Comparison of ENCODE assay signal across 8 cellular contexts in the genomic region with DNA sequence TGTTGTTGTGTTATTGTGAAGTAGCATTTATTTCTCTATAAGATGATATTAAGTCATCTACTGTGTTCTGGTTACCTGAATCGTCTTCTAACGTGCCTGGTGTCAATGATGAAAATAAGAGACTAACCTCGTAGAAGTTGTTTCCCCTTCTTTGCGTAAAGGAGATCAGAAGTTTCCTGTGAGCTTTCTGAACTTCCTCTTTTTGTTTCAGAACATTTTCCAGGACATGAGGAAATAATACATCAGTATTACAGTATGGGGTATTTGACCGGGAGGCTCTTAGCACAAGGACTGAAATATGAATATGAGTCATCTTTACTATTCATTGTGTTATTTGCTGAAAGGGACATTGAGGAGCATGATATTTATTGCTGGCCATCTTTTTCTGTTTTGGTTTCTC. TPM values are rescaled to one million over a fixed set of nuclear protein-coding genes. Genes with fewer than 3 reads are reported as not detected.
DNase-seq lines count a peak whose midpoint lies in the region; ATAC-seq and TF ChIP-seq lines count a peak whose summit lies in the region.

No MANE protein-coding gene starts in this region.

- DNase-seq in dorsolateral prefrontal cortex (no peak), GM03348 (ENCODE audit: low spot score) (no peak), NCI-H748 (lab: John Stamatoyannopoulos, UW; ENCODE audit: unreplicated experiment) (no peak)
- no peak for DNase-seq in stimulated activated CD4-positive, alpha-beta T cell treated with anti-CD3 and anti-CD28 coated beads, Interleukin-4, amount 100 ng/mL, for 4 hours
- no peak for DNase-seq in activated naive CD4-positive, alpha-beta T cell treated with anti-CD3 and anti-CD28 coated beads, Interleukin-2, amount 50 U/mL, for 16 hours

- H3K4me3 ChIP-seq in dorsolateral prefrontal cortex (peak overlapping the region in 58 of 59 donors; percentile 6 to 100 (median 87)), rectal smooth muscle tissue (ENCODE audit: low read length) (no peak overlapping the region)

- no peaks in the 10 kb centered on the region for H3K9me3 Mint-ChIP-seq in IgD-negative memory B cell

- peak; percentile 39 for ATAC-seq in GM19452 (IDR thresholded peaks at IDR 0.05; ENCODE audit: unreplicated experiment)

- peaks cover 18 to 32% (median 20%) of the 10 kb centered on the region in 3 donors for H3K4me1 Mint-ChIP-seq in IgD-negative memory B cell

- no peaks in the 10 kb centered on the region for H3K36me3 Mint-ChIP-seq in IgD-negative memory B cell

- peak overlapping the region; percentile 18 to 95 (median 30) for H3K27ac Mint-ChIP-seq in IgD-negative memory B cell

- peak overlapping the region in 54 of 59 donors; percentile 7 to 95 (median 83) for H3K27ac ChIP-seq in dorsolateral prefrontal cortex
- H3K27ac ChIP-seq in rectal smooth muscle tissue (ENCODE audit: low read depth, low read length) = peak overlapping the region; percentile 27

- no peaks in the 10 kb centered on the region for H3K36me3 ChIP-seq in rectal smooth muscle tissue (ENCODE audit: control insufficient read depth, insufficient read depth, low read length)

- no peak overlapping the region for H3K9ac ChIP-seq in rectal smooth muscle tissue (ENCODE audit: low read length)

- intact Hi-C loops in dorsolateral prefrontal cortex (cut with DNase I) = no loop called here

- no peak for TF ChIP-seq CTCF in dorsolateral prefrontal cortex (IDR thresholded peaks at IDR 0.05 in 54 of 56, conservative IDR thresholded peaks at IDR 0.05 in 2 of 56; ENCODE audit: low read depth in 1 of 56, partially characterized antibody in 56 of 56)

- H3K4me1 ChIP-seq in rectal smooth muscle tissue (ENCODE audit: control insufficient read depth, insufficient read depth, low read length) = peaks cover 7% of the 10 kb centered on the region

- peak overlapping the region; percentile 76 to 91 (median 87) for H3K4me3 Mint-ChIP-seq in IgD-negative memory B cell

- peaks cover 1% of the 10 kb centered on the region for H3K27me3 Mint-ChIP-seq in IgD-negative memory B cell

- H3K27me3 ChIP-seq in dorsolateral prefrontal cortex (no peaks in the 10 kb centered on the region), rectal smooth muscle tissue (ENCODE audit: control insufficient read depth, insufficient read depth, low read length) (no peaks in the 10 kb centered on the region)

RNA-seq across cellular contexts. Expression of a gene that starts 1.3 kb away (rescaled TPM):
- 0.99 TPM for polyA plus RNA-seq in IgD-negative memory B cell
- total RNA-seq in dorsolateral prefrontal cortex = 10 to 100 TPM in 119 of 120 experiments, 1 to 10 TPM in 1; 9.7 to 39.6 (median 20.2) TPM
